24 cellular contexts compared by ENCODE assay signal in the genomic region with DNA sequence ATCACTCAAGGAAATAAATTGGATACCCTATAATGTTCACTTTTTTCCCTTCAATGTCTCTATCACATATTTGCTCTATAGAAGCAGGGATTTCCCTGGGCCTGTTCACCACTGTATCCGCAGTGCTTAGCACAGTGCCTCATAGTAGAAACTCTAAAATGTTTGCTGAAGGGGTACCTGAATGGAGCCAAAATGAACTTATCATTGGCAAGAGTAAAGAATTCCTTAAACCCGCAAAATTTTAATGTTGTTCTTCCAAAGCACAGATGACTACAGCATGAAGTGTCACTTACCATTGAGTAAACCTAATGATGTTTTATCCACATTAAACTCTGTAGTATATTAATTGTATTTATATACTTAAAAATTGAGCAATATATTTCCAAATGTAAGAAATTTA.
"Had no signal": no experiment of that assay in that cellular context is flagged by ENCODE, and none has a peak within 500 bp of the region (broad histone marks: within the 10 kb centered on the region; RNA-seq: fewer than 3 reads in every experiment).

No MANE protein-coding gene starts in this region.

- H3K36me3 ChIP-seq: esophagus muscularis mucosa, left ventricle myocardium inferior, lower lobe of right lung, right lobe of liver, tibial nerve, upper lobe of right lung, vagina had no signal

- H3K9me3 ChIP-seq: esophagus muscularis mucosa, left ventricle myocardium inferior, lower lobe of right lung, psoas muscle, right lobe of liver, testis, tibial nerve, upper lobe of right lung, vagina had no signal

- H3K36me3 Mint-ChIP-seq: memory B cell; naive B cell; stimulated activated effector memory CD8-positive, alpha-beta T cell treated with anti-CD3 and anti-CD28 coated beads, Interleukin-12 subunit alpha, Interleukin-12 subunit beta, amount 100 ng/mL, for 72 hours had no signal

- H3K4me3 ChIP-seq: esophagus muscularis mucosa, hepatocyte, left ventricle myocardium inferior, lower lobe of right lung, psoas muscle, right lobe of liver, testis, tibial nerve, upper lobe of right lung, vagina had no signal

- H3K27ac ChIP-seq: epithelial cell of prostate, esophagus muscularis mucosa, foreskin keratinocyte, hepatocyte, left ventricle myocardium inferior, lower lobe of right lung, parathyroid adenoma, psoas muscle, right lobe of liver, testis, tibial nerve, upper lobe of right lung, vagina had no signal

- H3K9me3 Mint-ChIP-seq: memory B cell; naive B cell; nephron; stimulated activated effector memory CD8-positive, alpha-beta T cell treated with anti-CD3 and anti-CD28 coated beads, Interleukin-12 subunit alpha, Interleukin-12 subunit beta, amount 100 ng/mL, for 72 hours had no signal

- H3K9ac ChIP-seq: parathyroid adenoma had no signal

- H3K4me1 Mint-ChIP-seq: memory B cell, naive B cell had no signal

- H3K27me3 ChIP-seq: esophagus muscularis mucosa, hepatocyte, right lobe of liver, testis, tibial nerve, upper lobe of right lung, vagina had no signal

- H3K79me2 ChIP-seq: hepatocyte, parathyroid adenoma had no signal

- H3K4me3 Mint-ChIP-seq: memory B cell; naive B cell; nephron; stimulated activated effector memory CD8-positive, alpha-beta T cell treated with anti-CD3 and anti-CD28 coated beads, Interleukin-12 subunit alpha, Interleukin-12 subunit beta, amount 100 ng/mL, for 72 hours had no signal

- FAIRE-seq: kidney had no signal

- H3K4me2 ChIP-seq: hepatocyte had no signal

- H2AFZ ChIP-seq: hepatocyte, parathyroid adenoma had no signal

- DNase-seq: effector memory CD4-positive, alpha-beta T cell; kidney; left cardiac atrium; left ventricle myocardium inferior; lower lobe of right lung; naive B cell; psoas muscle; retina; right lobe of liver; stimulated activated CD4-positive, alpha-beta T cell treated with anti-CD3 and anti-CD28 coated beads, Interleukin-4, amount 100 ng/mL, for 1 hour; stimulated activated CD8-positive, alpha-beta memory T cell treated with anti-CD3 and anti-CD28 coated beads, Interleukin-4, amount 100 ng/mL, for 48 hours; stimulated activated naive CD8-positive, alpha-beta T cell treated with anti-CD3 and anti-CD28 coated beads, Interleukin-15, Interleukin-2, amounts not matched to agents 100 U/mL and 50 U/mL, for 24 hours; testis; upper lobe of right lung had no signal

- H3K27ac Mint-ChIP-seq: memory B cell; naive B cell; nephron; stimulated activated effector memory CD8-positive, alpha-beta T cell treated with anti-CD3 and anti-CD28 coated beads, Interleukin-12 subunit alpha, Interleukin-12 subunit beta, amount 100 ng/mL, for 72 hours had no signal

- H3K27me3 Mint-ChIP-seq: memory B cell, naive B cell had no signal

- H3K4me1 ChIP-seq: foreskin keratinocyte, lower lobe of right lung, parathyroid adenoma, psoas muscle, right lobe of liver, upper lobe of right lung, vagina had no signal
